In genomic region chr11:73306977-73307322, GRCh38 we compare ENCODE assay signal across 1 cellular context.
TF ChIP-seq lines count a peak whose summit lies in the region.

No MANE protein-coding gene starts in this region.

TF ChIP-seq in H1, 55 proteins besides CTCF, POLR2A, EP300 and RAD21 (continued from another document):
- TF ChIP-seq TEAD4 (IDR thresholded peaks at IDR 0.05; ENCODE audit: low read depth, low read length): peak; percentile 78; the same call in 1 of the 2 replicates
- no peak for TF ChIP-seq ATF3 (IDR thresholded peaks at IDR 0.05; ENCODE audit: insufficient read depth, low read depth, low read length)
- no peak for TF ChIP-seq RFX5 (IDR thresholded peaks at IDR 0.05; ENCODE audit: borderline replicate concordance, low read depth, low read length)
- TF ChIP-seq NRF1 (IDR thresholded peaks at IDR 0.05; ENCODE audit: low read depth, low read length): no peak
- no peak for TF ChIP-seq ZNF274 (IDR thresholded peaks at IDR 0.05; ENCODE audit: borderline replicate concordance, extremely low read depth, low read length)
- no peak for TF ChIP-seq FOSL1 (IDR thresholded peaks at IDR 0.05; ENCODE audit: insufficient read depth, low read depth, low read length)
- 0 out of 2 replicates have a peak, but pooled peaks have one; percentile 30 for TF ChIP-seq SP4 (IDR thresholded peaks at IDR 0.05; ENCODE audit: low read length)
- no peak for TF ChIP-seq POLR2AphosphoS5 (IDR thresholded peaks at IDR 0.05; ENCODE audit: low read depth, low read length)
- TF ChIP-seq CBX5 (IDR thresholded peaks at IDR 0.05; ENCODE audit: low read depth, low read length): no peak
- no peak for TF ChIP-seq BCL11A (IDR thresholded peaks at IDR 0.05; ENCODE audit: low read depth in 2 of 2, low read length in 2 of 2)
- TF ChIP-seq RBBP5 (IDR thresholded peaks at IDR 0.05; ENCODE audit: borderline replicate concordance, low read depth, low read length): peak; percentile 72; the same call in 1 of the 2 replicates
- no peak for TF ChIP-seq CHD1 (IDR thresholded peaks at IDR 0.05; ENCODE audit: low read depth, low read length)
- no peak for TF ChIP-seq CHD7 (IDR thresholded peaks at IDR 0.05; ENCODE audit: insufficient replicate concordance, low read length)
- no peak for TF ChIP-seq SIRT6 (IDR thresholded peaks at IDR 0.05; ENCODE audit: low read length)
- TF ChIP-seq CBX8 (IDR thresholded peaks at IDR 0.05; ENCODE audit: borderline replicate concordance, low read depth, low read length): no peak
- TF ChIP-seq ATF2 (IDR thresholded peaks at IDR 0.05; ENCODE audit: low read length): no peak
- no peak for TF ChIP-seq SRF (IDR thresholded peaks at IDR 0.05; ENCODE audit: low read depth, low read length)
- 0 out of 2 replicates have a peak, but pooled peaks have one; percentile 8 for TF ChIP-seq E2F6 (IDR thresholded peaks at IDR 0.05)
- TF ChIP-seq RXRA (IDR thresholded peaks at IDR 0.05; ENCODE audit: insufficient read depth, low read depth, low read length): no peak
